Comparison of ENCODE assay signal across 27 cellular contexts in the genomic region with DNA sequence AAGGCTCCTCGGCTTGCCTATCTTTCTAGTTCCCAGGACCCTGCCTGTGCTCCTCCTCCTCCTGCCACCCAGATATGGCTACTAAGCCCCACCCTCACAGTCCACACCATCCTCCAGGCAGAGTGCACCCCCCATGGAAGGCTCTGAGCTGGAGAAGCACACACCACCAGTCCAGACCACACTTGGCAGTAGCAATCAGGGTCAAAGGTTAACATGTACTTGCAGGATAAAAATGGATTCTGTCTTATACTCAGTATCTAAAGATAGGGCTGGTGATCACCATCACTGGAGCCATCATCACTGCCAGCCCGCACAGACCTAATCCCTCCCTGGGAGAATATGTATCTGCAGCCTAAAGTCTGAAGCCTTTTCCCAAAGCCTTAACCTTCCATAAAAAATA.
"Had no signal": no experiment of that assay in that cellular context is flagged by ENCODE, and none has a peak within 500 bp of the region (broad histone marks: within the 10 kb centered on the region; RNA-seq: fewer than 3 reads in every experiment).

No MANE protein-coding gene starts in this region.

- H3K4me3 ChIP-seq: ascending aorta, body of pancreas, SK-N-MC had no signal

- H3K27me3 ChIP-seq: ascending aorta, body of pancreas had no signal

- H3K9me3 ChIP-seq: ascending aorta, body of pancreas had no signal

- H3K36me3 ChIP-seq: ascending aorta had no signal

- DNase-seq: activated B cell treated with CpG ODN at 0.5 μM for 24 hours; activated CD4-positive, alpha-beta T cell treated with anti-CD3 and anti-CD28 coated beads for 1 hour; activated CD4-positive, alpha-beta T cell treated with anti-CD3 and anti-CD28 coated beads, Interleukin-2, amount 10 ng/mL, durations not matched to agents 24 days and 14 days; activated CD4-positive, alpha-beta T cell treated with anti-CD3 and anti-CD28 coated beads, Interleukin-2, amount 50 U/mL, for 48 hours; activated CD8-positive, alpha-beta memory T cell treated with anti-CD3 and anti-CD28 coated beads, Interleukin-2, amount 10 ng/mL, durations not matched to agents 7 days and 5 days; activated effector memory CD4-positive, alpha-beta T cell treated with anti-CD3 and anti-CD28 coated beads, Interleukin-2, amount 50 U/mL, for 16 hours; activated naive CD4-positive, alpha-beta T cell treated with Interleukin-2 at 50 U/mL for 16 hours; activated naive CD8-positive, alpha-beta T cell treated with anti-CD3 and anti-CD28 coated beads, Interleukin-2, amount 50 U/mL, for 24 hours; activated T-cell treated with anti-CD3 and anti-CD28 coated beads, Interleukin-2, amount 50 U/mL, for 4 hours; amniotic stem cell; body of pancreas; IMR-90; KBM-7; NCI-H1092; NCI-H1417 treated with DMSO at 0.1 percent for 48 hours; NCI-H1694; NCI-H2029; NCI-H2107; NCI-H2171 treated with DMSO at 0.1 percent for 48 hours; NCI-H510A treated with DMSO at 0.1 percent for 48 hours; SIG-M5; T-cell; T-helper 2 cell; T1000 had no signal

- H3K27ac ChIP-seq: ascending aorta, body of pancreas, SK-N-MC had no signal

- H3K4me1 ChIP-seq: ascending aorta, body of pancreas had no signal

- ATAC-seq: activated CD8-positive, alpha-beta memory T cell treated with anti-CD3 and anti-CD28 coated beads, Interleukin-2, amount 10 ng/mL, durations not matched to agents 7 days and 5 days; activated naive CD4-positive, alpha-beta T cell treated with anti-CD3 and anti-CD28 coated beads, Interleukin-2, amount 50 U/mL, for 72 hours; activated naive CD8-positive, alpha-beta T cell treated with anti-CD3 and anti-CD28 coated beads, Interleukin-2, amount 50 U/mL, for 24 hours; activated T-cell treated with anti-CD3 and anti-CD28 coated beads, Interleukin-2, amount 50 U/mL, for 4 hours; body of pancreas; T-cell had no signal
